Comparison of ENCODE assay signal across 2 cellular contexts in genomic region chr17:79952915-79953314, GRCh38.
TF ChIP-seq lines count a peak whose summit lies in the region.

No MANE protein-coding gene starts in this region.

TF ChIP-seq in WTC11, 78 proteins besides CTCF, POLR2A, EP300 and RAD21 (continued from another document):
- TF ChIP-seq CREB1 (CRISPR knock-in tag; IDR thresholded peaks at IDR 0.05): no peak
- no peak for TF ChIP-seq ZNF425 (CRISPR knock-in tag; conservative IDR thresholded peaks at IDR 0.05)
- TF ChIP-seq ATF6 (CRISPR knock-in tag; IDR thresholded peaks at IDR 0.05): no peak
- TF ChIP-seq NR3C1 (CRISPR knock-in tag; conservative IDR thresholded peaks at IDR 0.05; ENCODE audit: low read depth): no peak
- TF ChIP-seq E2F5 (CRISPR knock-in tag; IDR thresholded peaks at IDR 0.05): no peak

TF ChIP-seq in HepG2, 621 proteins besides CTCF, POLR2A, EP300 and RAD21 (continued from another document):
- TF ChIP-seq ZGPAT (CRISPR knock-in tag; IDR thresholded peaks at IDR 0.05) (0 out of 2 replicates have a peak, but pooled peaks have one; percentile 12), ZNF770 (CRISPR knock-in tag; IDR thresholded peaks at IDR 0.05) (peak; percentile 33; the same call in 1 of the 2 replicates), FOSL2 (CRISPR knock-in tag; IDR thresholded peaks at IDR 0.05) (0 out of 2 replicates have a peak, but pooled peaks have one; percentile 14), SOX6 (IDR thresholded peaks at IDR 0.05) (no peak), SOX6 (CRISPR knock-in tag; IDR thresholded peaks at IDR 0.05) (0 out of 2 replicates have a peak, but pooled peaks have one; percentile 14), SOX13 (IDR thresholded peaks at IDR 0.05) (no peak), SOX13 (CRISPR knock-in tag; conservative IDR thresholded peaks at IDR 0.05 in 1 of 2, IDR thresholded peaks at IDR 0.05 in 1 of 2) (peak in 1 of 2 experiments; percentile 12; a peak in 1 of 4 replicates), KLF11 (CRISPR knock-in tag; IDR thresholded peaks at IDR 0.05) (no peak), JUNB (CRISPR knock-in tag; IDR thresholded peaks at IDR 0.05; ENCODE audit: borderline replicate concordance) (no peak), ZNF614 (CRISPR knock-in tag; IDR thresholded peaks at IDR 0.05; ENCODE audit: borderline replicate concordance) (0 out of 2 replicates have a peak, but pooled peaks have one; percentile 18), ZNF331 (CRISPR knock-in tag; IDR thresholded peaks at IDR 0.05) (0 out of 2 replicates have a peak, but pooled peaks have one; percentile 11), KDM2A (CRISPR knock-in tag; IDR thresholded peaks at IDR 0.05; ENCODE audit: borderline replicate concordance, low read depth) (0 out of 2 replicates have a peak, but pooled peaks have one; percentile 30), SALL1 (CRISPR knock-in tag; IDR thresholded peaks at IDR 0.05) (peak; percentile 34; the same call in 1 of the 2 replicates), ZNF615 (CRISPR knock-in tag; IDR thresholded peaks at IDR 0.05; ENCODE audit: borderline replicate concordance) (0 out of 2 replicates have a peak, but pooled peaks have one; percentile 55), ZFP91 (CRISPR knock-in tag; IDR thresholded peaks at IDR 0.05; ENCODE audit: borderline replicate concordance) (0 out of 2 replicates have a peak, but pooled peaks have one; percentile 24), ZNF75D (CRISPR knock-in tag; IDR thresholded peaks at IDR 0.05; ENCODE audit: borderline replicate concordance) (0 out of 2 replicates have a peak, but pooled peaks have one; percentile 15), KDM5A (IDR thresholded peaks at IDR 0.05; ENCODE audit: borderline replicate concordance, low read length) (no peak)
